21 cellular contexts compared by ENCODE assay signal in the genomic region with DNA sequence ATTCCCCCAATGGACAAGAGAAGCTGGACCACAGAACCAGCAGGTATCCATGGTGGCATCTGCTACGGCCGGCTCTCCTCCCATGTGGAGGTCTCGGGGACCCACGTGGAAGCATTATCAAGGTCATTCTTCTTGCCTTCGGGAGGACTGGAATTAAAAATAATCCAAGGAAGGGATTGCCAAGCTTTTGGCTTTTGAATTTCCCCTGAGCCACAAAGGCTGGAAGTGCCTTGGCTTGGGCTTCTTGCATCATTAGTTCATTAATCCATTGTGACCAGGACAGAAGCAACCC. TPM values are rescaled to one million over a fixed set of nuclear protein-coding genes. Genes with fewer than 3 reads are reported as not detected.
DNase-seq lines count a peak whose midpoint lies in the region; ATAC-seq and TF ChIP-seq lines count a peak whose summit lies in the region.
"Had no signal": no experiment of that assay in that cellular context is flagged by ENCODE, and none has a peak within 500 bp of the region (broad histone marks: within the 10 kb centered on the region; RNA-seq: fewer than 3 reads in every experiment).

No MANE protein-coding gene starts in this region.

- no peak for TF ChIP-seq CTCF in left ventricle myocardium inferior (IDR thresholded peaks at IDR 0.05; ENCODE audit: borderline replicate concordance)

- no peak for ATAC-seq in Right ventricle myocardium inferior
- no peak for ATAC-seq in GM21529 (IDR thresholded peaks at IDR 0.05; ENCODE audit: unreplicated experiment)
- ATAC-seq: CD8-positive, alpha-beta T cell; GM23338; HCT116 had no signal

- no peaks in the 10 kb centered on the region for H3K36me3 ChIP-seq in left ventricle myocardium inferior
- H3K36me3 ChIP-seq: BLaER1 had no signal

- H3K9me3 ChIP-seq in left ventricle myocardium inferior (replicated peaks) = no peaks in the 10 kb centered on the region
- H3K9me3 ChIP-seq: BLaER1, Caco-2 had no signal

- no peak overlapping the region for H3K4me3 ChIP-seq in left ventricle myocardium inferior
- H3K4me3 ChIP-seq: BLaER1, GM23338 had no signal

- intact Hi-C loops in Right ventricle myocardium inferior (cut with DNase I) (no loop called here), left ventricle myocardium inferior (cut with micrococcal nuclease) (no loop called here)

- H3K27me3 ChIP-seq in left ventricle myocardium inferior (ENCODE audit: low read depth) (no peaks in the 10 kb centered on the region), layer of hippocampus (ENCODE audit: control insufficient read depth, insufficient read depth, low read length) (no peaks in the 10 kb centered on the region)
- H3K27me3 ChIP-seq: BLaER1 had no signal

- H3K4me1 ChIP-seq in left ventricle myocardium inferior = no peaks in the 10 kb centered on the region
- H3K4me1 ChIP-seq: Caco-2 had no signal

- DNase-seq in Right ventricle myocardium inferior (ENCODE audit: missing footprints) (peak; percentile 34), left ventricle myocardium inferior (no peak), NCI-H1105 treated with DMSO at 0.1 percent for 48 hours (lab: John Stamatoyannopoulos, UW) (no peak), NCI-H2107 treated with DMSO at 0.1 percent for 48 hours (lab: John Stamatoyannopoulos, UW; ENCODE audit: unreplicated experiment) (no peak)
- DNase-seq: Caco-2; CD4-positive, CD25-positive, alpha-beta regulatory T cell; CD8-positive, alpha-beta T cell; DMS153; DND-41; H9 had no signal

- H3K27ac ChIP-seq in left ventricle myocardium inferior (replicated peaks) (no peak overlapping the region), cingulate gyrus (ENCODE audit: low read depth, low read length) (peak overlapping the region; percentile 92), layer of hippocampus (ENCODE audit: low read depth, low read length) (peak overlapping the region; percentile 85), temporal lobe (ENCODE audit: low read depth, low read length) (peak overlapping the region; percentile 96)
- H3K27ac ChIP-seq: 22Rv1, BLaER1, C4-2B had no signal

RNA-seq across cellular contexts. Expression of gene NAGPA, which starts 16.1 kb away (rescaled TPM):
- total RNA-seq in Right ventricle myocardium inferior = 6.5 TPM
- 6.6 TPM for total RNA-seq in left ventricle myocardium inferior
- total RNA-seq in temporal lobe = 8.6 TPM

RNA-seq across cellular contexts. Expression of gene C16orf89, which starts 48.1 kb away (rescaled TPM):
- 3.5 TPM for total RNA-seq in Right ventricle myocardium inferior
- total RNA-seq in left ventricle myocardium inferior = 5.9 TPM
- total RNA-seq in temporal lobe = 7.9 TPM
- total RNA-seq: B cell; Caco-2; CD4-positive, CD25-positive, alpha-beta regulatory T cell; CD8-positive, alpha-beta T cell had no signal

RNA-seq across cellular contexts. Expression of gene ALG1, which starts 54.0 kb away (rescaled TPM):
- 7.7 TPM for total RNA-seq in Right ventricle myocardium inferior
- total RNA-seq in left ventricle myocardium inferior = 7.3 TPM
- 8.6 TPM for total RNA-seq in temporal lobe

RNA-seq across cellular contexts. Expression of gene SEC14L5, which starts 59.5 kb away (rescaled TPM):
- total RNA-seq in Right ventricle myocardium inferior (23.5 TPM), left ventricle myocardium inferior (15.5 TPM), temporal lobe (0.49 TPM)
- total RNA-seq: B cell; CD8-positive, alpha-beta T cell; H4 had no signal
